ENCODE assay signal across 23 cellular contexts in the genomic region with DNA sequence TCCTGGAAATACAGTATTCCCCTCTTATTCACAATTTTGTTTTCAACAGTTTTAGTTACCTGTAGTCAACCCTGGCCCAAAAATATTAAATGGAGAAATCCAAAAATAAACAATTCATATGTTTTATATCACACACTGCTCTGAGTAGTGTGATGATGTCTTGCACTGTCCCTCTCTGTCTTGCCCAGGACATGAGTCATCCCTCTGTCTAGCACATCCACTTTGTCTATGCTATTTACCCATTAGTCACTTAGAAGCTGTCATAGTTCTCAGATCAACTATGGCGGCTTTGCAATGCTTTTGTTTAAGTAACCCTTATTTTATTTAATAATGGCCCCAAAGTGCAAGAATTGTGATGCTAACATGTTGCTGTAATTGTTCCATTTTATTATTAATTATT.
DNase-seq lines count a peak whose midpoint lies in the region; ATAC-seq, FAIRE-seq and TF ChIP-seq lines count a peak whose summit lies in the region.
"Had no signal": no experiment of that assay in that cellular context is flagged by ENCODE, and none has a peak within 500 bp of the region (broad histone marks: within the 10 kb centered on the region; RNA-seq: fewer than 3 reads in every experiment).

No MANE protein-coding gene starts in this region.

- no peak overlapping the region for H3K4me3 ChIP-seq in A549
- H3K4me3 ChIP-seq in RWPE2 (ENCODE audit: severe bottlenecking), result no peak overlapping the region
- no peak overlapping the region for H3K4me3 ChIP-seq in mesendoderm (ENCODE audit: low read length)
- H3K4me3 ChIP-seq in GM23338, result no peak overlapping the region
- H3K4me3 ChIP-seq: HAP-1, PC-9, SK-N-MC had no signal

- no peak for FAIRE-seq in A549 (lab: Jason Lieb, UNC)
- FAIRE-seq: GM19239 had no signal

- H3K27me3 ChIP-seq in RWPE2 (ENCODE audit: insufficient read depth, poor library complexity, severe bottlenecking) (no peaks in the 10 kb centered on the region), mesendoderm (ENCODE audit: insufficient read depth, low read length, poor library complexity) (no peaks in the 10 kb centered on the region), GM23338 (ENCODE audit: insufficient read depth) (no peaks in the 10 kb centered on the region)

- H3K27me3 Mint-ChIP-seq in GM23338 (ENCODE audit: insufficient read depth, low read depth, poor library complexity), result no peaks in the 10 kb centered on the region

- H3F3A ChIP-seq in GM23338 (replicated peaks; ENCODE audit: low read depth), result no peaks in the 10 kb centered on the region

- POLR2A ChIA-PET in A549 (lab: Yijun Ruan, JAX), result no interaction called here

- WGBS in A549 (ENCODE audit: missing lambda C conversion rate), result 4% methylated on average over 1 of the region's 1 CpG
- WGBS in mesendoderm (ENCODE audit: extremely low coverage, insufficient coverage, low lambda C conversion rate), result no CpG with 5 or more reads among the region's 1 CpG

- H3K4me2 ChIP-seq in A549, result no peak overlapping the region
- no peak overlapping the region for H3K4me2 ChIP-seq in mesendoderm (ENCODE audit: low read length)
- H3K4me2 ChIP-seq in GM23338, result no peak overlapping the region
- H3K4me2 ChIP-seq: PC-9 had no signal

- H2BK120ac ChIP-seq in mesendoderm (ENCODE audit: low read depth, low read length), result no peak overlapping the region

- H3K9me3 ChIP-seq in A549 (peaks cover 3% of the 10 kb centered on the region; the same call in 1 of the 3 replicates), RWPE2 (ENCODE audit: severe bottlenecking) (no peaks in the 10 kb centered on the region)
- H3K9me3 ChIP-seq: HAP-1 had no signal

- no peak overlapping the region for H3K18ac ChIP-seq in mesendoderm (ENCODE audit: low read length)

- H2BK5ac ChIP-seq in mesendoderm (ENCODE audit: low read length), result no peak overlapping the region

- no peaks in the 10 kb centered on the region for H3K9me3 Mint-ChIP-seq in GM23338
- H3K9me3 Mint-ChIP-seq: CD14-positive monocyte had no signal

- no peak overlapping the region for H3K27ac Mint-ChIP-seq in GM23338
- H3K27ac Mint-ChIP-seq: CD14-positive monocyte had no signal

- no peaks in the 10 kb centered on the region for H3K4me1 ChIP-seq in A549
- no peaks in the 10 kb centered on the region for H3K4me1 ChIP-seq in RWPE2 (ENCODE audit: insufficient read depth, poor library complexity, severe bottlenecking)
- H3K4me1 ChIP-seq in mesendoderm (ENCODE audit: control insufficient read depth, low read depth, low read length), result no peaks in the 10 kb centered on the region
- H3K4me1 ChIP-seq in GM23338 (ENCODE audit: insufficient read depth), result no peaks in the 10 kb centered on the region
- H3K4me1 ChIP-seq: HAP-1 had no signal

- no peak for TF ChIP-seq RAD21 in A549 (conservative IDR thresholded peaks at IDR 0.05 in 1 of 2, IDR thresholded peaks at IDR 0.05 in 1 of 2)

- H2AFZ ChIP-seq in GM23338, result no peak overlapping the region
- H2AFZ ChIP-seq: PC-9 had no signal

- no peaks in the 10 kb centered on the region for H3K79me1 ChIP-seq in mesendoderm (ENCODE audit: low read length)

- ATAC-seq in A549, result no peak
- peak; percentile 58; the same call in 1 of the 3 replicates for ATAC-seq in RWPE2 (ENCODE audit: low read depth)
- ATAC-seq in GM23338, result no peak

- TF ChIP-seq POLR2A in A549 (IDR thresholded peaks at IDR 0.05; ENCODE audit: low read length), result no peak

- TF ChIP-seq CTCF in A549 (IDR thresholded peaks at IDR 0.05) (no peak), RWPE2 (IDR thresholded peaks at IDR 0.05; ENCODE audit: poor library complexity, severe bottlenecking) (no peak), GM23338 (conservative IDR thresholded peaks at IDR 0.05; ENCODE audit: low read depth in 2 of 2) (no peak)

- H3K36me3 ChIP-seq in RWPE2 (ENCODE audit: low read depth) (no peaks in the 10 kb centered on the region), mesendoderm (ENCODE audit: control insufficient read depth, insufficient read depth, low read length) (no peaks in the 10 kb centered on the region), GM23338 (ENCODE audit: insufficient read depth) (no peaks in the 10 kb centered on the region)
- H3K36me3 ChIP-seq: HAP-1 had no signal

- TF ChIP-seq EP300 in A549 (IDR thresholded peaks at IDR 0.05), result no peak

- H3K27ac ChIP-seq in A549, result no peak overlapping the region
- no peak overlapping the region for H3K27ac ChIP-seq in RWPE2 (ENCODE audit: poor library complexity, severe bottlenecking)
- H3K27ac ChIP-seq in mesendoderm (ENCODE audit: low read depth, low read length), result no peak overlapping the region
- H3K27ac ChIP-seq in GM23338 (ENCODE audit: low read depth), result no peak overlapping the region
- H3K27ac ChIP-seq: PC-9, SK-N-MC had no signal

- DNase-seq in A549 (ENCODE audit: low read depth in 1 of 2, low spot score in 1 of 2) (no peak), HT1080 (ENCODE audit: low read depth) (peak; percentile 62), RWPE2 (ENCODE audit: low spot score) (no peak), mesendoderm (peak; percentile 19), GM23338 (ENCODE audit: low spot score) (no peak), GM19240 (ENCODE audit: insufficient read length, low spot score) (no peak), occipital lobe (lab: John Stamatoyannopoulos, UW) (no peak)
- DNase-seq: ACHN; AML-193; DMS 273 treated with DMSO at 0.1 percent for 48 hours; EL; MV-4-11; NCI-H1417 treated with DMSO at 0.1 percent for 48 hours; NCI-H1930; NCI-H2171; NCI-H446; NK-92 treated with Interleukin-12 subunit alpha and Interleukin-12 subunit beta, amount 100 ng/mL, for 24 hours; PC-9; Right ventricle myocardium superior had no signal

- no peak overlapping the region for H3K4ac ChIP-seq in mesendoderm (ENCODE audit: low read depth, low read length)

- no peak overlapping the region for H2BK15ac ChIP-seq in mesendoderm (replicated peaks; ENCODE audit: low read depth)

- no peaks in the 10 kb centered on the region for H4K20me1 ChIP-seq in GM23338 (replicated peaks; ENCODE audit: insufficient read depth)

- H3K23ac ChIP-seq in mesendoderm (ENCODE audit: low read length), result no peak overlapping the region

- no peak overlapping the region for H3K56ac ChIP-seq in mesendoderm (ENCODE audit: low read length)

- H3K4me1 Mint-ChIP-seq in GM23338, result no peaks in the 10 kb centered on the region
- H3K4me1 Mint-ChIP-seq: CD14-positive monocyte had no signal

- no peak overlapping the region for H4K5ac ChIP-seq in mesendoderm (ENCODE audit: low read length)

- H3K36me3 Mint-ChIP-seq in GM23338 (ENCODE audit: low read depth), result no peaks in the 10 kb centered on the region
- H3K36me3 Mint-ChIP-seq: CD14-positive monocyte had no signal

- H3K9ac ChIP-seq in mesendoderm (ENCODE audit: low read length), result no peak overlapping the region

- no peaks in the 10 kb centered on the region for H3K79me2 ChIP-seq in mesendoderm (ENCODE audit: control insufficient read depth, insufficient read depth, low read length)
- H3K79me2 ChIP-seq in GM23338 (replicated peaks; ENCODE audit: insufficient read depth), result no peaks in the 10 kb centered on the region

- H2AK5ac ChIP-seq in mesendoderm (ENCODE audit: low read length), result no peak overlapping the region

- H4K8ac ChIP-seq in mesendoderm (ENCODE audit: low read depth, low read length), result no peak overlapping the region

- no peaks in the 10 kb centered on the region for H3K9me2 ChIP-seq in GM23338 (ENCODE audit: insufficient read depth)

- H3K4me3 Mint-ChIP-seq in GM23338, result no peak overlapping the region
- H3K4me3 Mint-ChIP-seq: CD14-positive monocyte had no signal

- CTCF ChIA-PET in A549 (lab: Yijun Ruan, JAX), result no interaction called here

TF ChIP-seq in A549, 52 proteins besides CTCF, POLR2A, EP300 and RAD21:
- no peak for TF ChIP-seq ZNF302 (CRISPR knock-in tag; IDR thresholded peaks at IDR 0.05)
- no peak for TF ChIP-seq FOSL2 (IDR thresholded peaks at IDR 0.05)
- TF ChIP-seq FOSL2 (CRISPR knock-in tag; IDR thresholded peaks at IDR 0.05), result peak; percentile 34; the same call in 1 of the 2 replicates

TF ChIP-seq in GM23338, 12 proteins besides CTCF, POLR2A, EP300 and RAD21 (continues in another document):
- TF ChIP-seq POLR2AphosphoS5 (IDR thresholded peaks at IDR 0.05; ENCODE audit: low read depth) (no peak), CREB1 (CRISPR knock-in tag; IDR thresholded peaks at IDR 0.05; ENCODE audit: low read depth) (no peak), STAT1 (IDR thresholded peaks at IDR 0.05; ENCODE audit: unreplicated experiment) (no peak), JUNB (IDR thresholded peaks at IDR 0.05; ENCODE audit: unreplicated experiment) (no peak), ZNF114 (CRISPR knock-in tag; IDR thresholded peaks at IDR 0.05) (no peak)
- TF ChIP-seq, protein P1, sequence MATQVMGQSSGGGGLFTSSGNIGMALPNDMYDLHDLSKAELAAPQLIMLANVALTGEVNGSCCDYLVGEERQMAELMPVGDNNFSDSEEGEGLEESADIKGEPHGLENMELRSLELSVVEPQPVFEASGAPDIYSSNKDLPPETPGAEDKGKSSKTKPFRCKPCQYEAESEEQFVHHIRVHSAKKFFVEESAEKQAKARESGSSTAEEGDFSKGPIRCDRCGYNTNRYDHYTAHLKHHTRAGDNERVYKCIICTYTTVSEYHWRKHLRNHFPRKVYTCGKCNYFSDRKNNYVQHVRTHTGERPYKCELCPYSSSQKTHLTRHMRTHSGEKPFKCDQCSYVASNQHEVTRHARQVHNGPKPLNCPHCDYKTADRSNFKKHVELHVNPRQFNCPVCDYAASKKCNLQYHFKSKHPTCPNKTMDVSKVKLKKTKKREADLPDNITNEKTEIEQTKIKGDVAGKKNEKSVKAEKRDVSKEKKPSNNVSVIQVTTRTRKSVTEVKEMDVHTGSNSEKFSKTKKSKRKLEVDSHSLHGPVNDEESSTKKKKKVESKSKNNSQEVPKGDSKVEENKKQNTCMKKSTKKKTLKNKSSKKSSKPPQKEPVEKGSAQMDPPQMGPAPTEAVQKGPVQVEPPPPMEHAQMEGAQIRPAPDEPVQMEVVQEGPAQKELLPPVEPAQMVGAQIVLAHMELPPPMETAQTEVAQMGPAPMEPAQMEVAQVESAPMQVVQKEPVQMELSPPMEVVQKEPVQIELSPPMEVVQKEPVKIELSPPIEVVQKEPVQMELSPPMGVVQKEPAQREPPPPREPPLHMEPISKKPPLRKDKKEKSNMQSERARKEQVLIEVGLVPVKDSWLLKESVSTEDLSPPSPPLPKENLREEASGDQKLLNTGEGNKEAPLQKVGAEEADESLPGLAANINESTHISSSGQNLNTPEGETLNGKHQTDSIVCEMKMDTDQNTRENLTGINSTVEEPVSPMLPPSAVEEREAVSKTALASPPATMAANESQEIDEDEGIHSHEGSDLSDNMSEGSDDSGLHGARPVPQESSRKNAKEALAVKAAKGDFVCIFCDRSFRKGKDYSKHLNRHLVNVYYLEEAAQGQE (IDR thresholded peaks at IDR 0.05; ENCODE audit: unreplicated experiment), result no peak
- TF ChIP-seq, protein P2, sequence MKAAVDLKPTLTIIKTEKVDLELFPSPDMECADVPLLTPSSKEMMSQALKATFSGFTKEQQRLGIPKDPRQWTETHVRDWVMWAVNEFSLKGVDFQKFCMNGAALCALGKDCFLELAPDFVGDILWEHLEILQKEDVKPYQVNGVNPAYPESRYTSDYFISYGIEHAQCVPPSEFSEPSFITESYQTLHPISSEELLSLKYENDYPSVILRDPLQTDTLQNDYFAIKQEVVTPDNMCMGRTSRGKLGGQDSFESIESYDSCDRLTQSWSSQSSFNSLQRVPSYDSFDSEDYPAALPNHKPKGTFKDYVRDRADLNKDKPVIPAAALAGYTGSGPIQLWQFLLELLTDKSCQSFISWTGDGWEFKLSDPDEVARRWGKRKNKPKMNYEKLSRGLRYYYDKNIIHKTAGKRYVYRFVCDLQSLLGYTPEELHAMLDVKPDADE (IDR thresholded peaks at IDR 0.05), result no peak

Comparison
In these comparisons a context has a peak if more than half of its experiments do, and no peak if none do; other contexts are left out.
1. DNase-seq: peak in HT1080 (single experiment) and mesendoderm (single experiment); none in A549 (0 of 2), RWPE2 (single experiment), GM23338 (single experiment), GM19240 (single experiment) and occipital lobe (single experiment).